9 cellular contexts compared by ENCODE assay signal in genomic region chr13:75687145-75687763, GRCh38. TPM values are rescaled to one million over a fixed set of nuclear protein-coding genes. Genes with fewer than 3 reads are reported as not detected.
A peak's percentile ranks its signal among the peaks of the same experiment; 100 is the strongest.
DNase-seq lines count a peak whose midpoint lies in the region; ATAC-seq and TF ChIP-seq lines count a peak whose summit lies in the region.
"Had no signal": no experiment of that assay in that cellular context is flagged by ENCODE, and none has a peak within 500 bp of the region (broad histone marks: within the 10 kb centered on the region; RNA-seq: fewer than 3 reads in every experiment).

No MANE protein-coding gene starts in this region.

- TF ChIP-seq POLR2A in GM18505 (IDR thresholded peaks at IDR 0.05; ENCODE audit: borderline replicate concordance, extremely low read depth, insufficient read depth, insufficient read length) (no peak), sigmoid colon (IDR thresholded peaks at IDR 0.05) (no peak)

- ATAC-seq in GM18502 (IDR thresholded peaks at IDR 0.05; ENCODE audit: poor library complexity, unreplicated experiment) (peak; percentile 57), psoas muscle (peak in 1 of 4 donors; percentile 50), GM18505 (IDR thresholded peaks at IDR 0.05; ENCODE audit: unreplicated experiment) (no peak)

- TF ChIP-seq CTCF in endothelial cell (IDR thresholded peaks at IDR 0.05; ENCODE audit: unreplicated experiment) (peak; percentile 68), psoas muscle (IDR thresholded peaks at IDR 0.05) (peak; percentile 58), sigmoid colon (IDR thresholded peaks at IDR 0.05) (no peak)

- H3K27me3 ChIP-seq in psoas muscle (ENCODE audit: insufficient read depth in 3 of 3, low read length in 2 of 3) (no peaks in the 10 kb centered on the region), sigmoid colon (no peaks in the 10 kb centered on the region)
- H3K27me3 ChIP-seq: SJCRH30 had no signal

- intact Hi-C loops in psoas muscle (cut with DNase I), result loop anchor here in 1 of 2 donors (10.0 kb wide), 1 partner anchor 788 kb away; no protein-coding TSS in a partner anchor
- intact Hi-C loops in sigmoid colon (cut with DNase I), result no loop called here

- no peaks in the 10 kb centered on the region for H3K36me3 Mint-ChIP-seq in endothelial cell (ENCODE audit: low read depth, unreplicated experiment)

- H3K4me3 Mint-ChIP-seq in endothelial cell (ENCODE audit: unreplicated experiment), result no peak overlapping the region

- H3K4me1 ChIP-seq in psoas muscle, result no peaks in the 10 kb centered on the region
- no peaks in the 10 kb centered on the region for H3K4me1 ChIP-seq in sigmoid colon

- no peak overlapping the region for H3K27ac ChIP-seq in psoas muscle
- no peak overlapping the region for H3K27ac ChIP-seq in sigmoid colon
- H3K27ac ChIP-seq: SJCRH30 had no signal

- H3K36me3 ChIP-seq in psoas muscle (ENCODE audit: insufficient read depth in 1 of 2, low read depth in 1 of 2), result no peaks in the 10 kb centered on the region
- H3K36me3 ChIP-seq in sigmoid colon, result no peaks in the 10 kb centered on the region
- H3K36me3 ChIP-seq: SJCRH30 had no signal

- no peaks in the 10 kb centered on the region for H3K4me1 Mint-ChIP-seq in endothelial cell (ENCODE audit: unreplicated experiment)

- H3K27ac Mint-ChIP-seq in endothelial cell (ENCODE audit: unreplicated experiment), result no peak overlapping the region

- H3K9me3 Mint-ChIP-seq in endothelial cell (ENCODE audit: unreplicated experiment), result no peaks in the 10 kb centered on the region

- peaks cover 3% of the 10 kb centered on the region for H3K27me3 Mint-ChIP-seq in endothelial cell (ENCODE audit: unreplicated experiment)

- peak; percentile 46 for DNase-seq in NCI-H69 (lab: John Stamatoyannopoulos, UW)
- DNase-seq in endothelial cell (ENCODE audit: low spot score), result peak; percentile 15
- no peak for DNase-seq in psoas muscle
- no peak for DNase-seq in NCI-H446 treated with DMSO at 0.1 percent for 48 hours (lab: John Stamatoyannopoulos, UW)
- DNase-seq in sigmoid colon, result no peak
- DNase-seq in NK-92 treated with Interleukin-12 subunit alpha and Interleukin-12 subunit beta, amount 100 ng/mL, for 24 hours (lab: John Stamatoyannopoulos, UW), result no peak

- H3K4me3 ChIP-seq in psoas muscle (no peak overlapping the region), sigmoid colon (no peak overlapping the region)
- H3K4me3 ChIP-seq: SJCRH30 had no signal

- no peaks in the 10 kb centered on the region for H3K9me3 ChIP-seq in psoas muscle
- no peaks in the 10 kb centered on the region for H3K9me3 ChIP-seq in sigmoid colon
- H3K9me3 ChIP-seq: SJCRH30 had no signal

- no peak for TF ChIP-seq EP300 in sigmoid colon (IDR thresholded peaks at IDR 0.05)

RNA-seq across cellular contexts. Expression of gene LMO7, which starts 51.1 kb away (rescaled TPM):
- total RNA-seq in endothelial cell (ENCODE audit: unreplicated experiment), result 5.7 TPM
- total RNA-seq in psoas muscle, result 100 to 1,000 TPM in 3 of 4 donors, 10 to 100 TPM in 1; 97.9 to 271 (median 168) TPM
- polyA plus RNA-seq in psoas muscle, result 10 to 100 TPM; 15.3 to 63.4 (median 51.8) TPM
- 10 to 100 TPM in 2 of 4 donors, 1 to 10 TPM in 2; 5.0 to 19.4 (median 10.2) TPM for total RNA-seq in sigmoid colon
- polyA plus RNA-seq in sigmoid colon, result 10 to 100 TPM; 39.0 to 66.4 (median 56.6) TPM

Comparison
In these comparisons a context has a peak if more than half of its experiments do, and no peak if none do; other contexts are left out.
1. DNase-seq: peak in NCI-H69 (single experiment) and endothelial cell (single experiment); none in psoas muscle (0 of 2), NCI-H446 treated with DMSO at 0.1 percent for 48 hours (single experiment), sigmoid colon (single experiment) and NK-92 treated with Interleukin-12 subunit alpha and Interleukin-12 subunit beta, amount 100 ng/mL, for 24 hours (single experiment).
2. CTCF ChIP-seq: peak in endothelial cell (single experiment) and psoas muscle (single experiment); none in sigmoid colon (0 of 4).
3. RNA of gene LMO7, which starts 51.1 kb away (total RNA-seq): 97.9 to 271 TPM in psoas muscle; 5.0 to 19.4 TPM in sigmoid colon and 5.7 TPM in endothelial cell (single experiment); every median in the first group is over 4 times any median in the second.